ENCODE assay signal across 1 cellular context in genomic region chr12:120584343-120585149, GRCh38.
TF ChIP-seq lines count a peak whose summit lies in the region.

No MANE protein-coding gene starts in this region.

TF ChIP-seq in SK-N-SH, 30 proteins besides CTCF, POLR2A, EP300 and RAD21 (continued from another document):
- TF ChIP-seq ZBTB33 (IDR thresholded peaks at IDR 0.05; ENCODE audit: borderline replicate concordance, low read depth) (no peak), GABPA (IDR thresholded peaks at IDR 0.05; ENCODE audit: low read depth) (no peak), USF2 (IDR thresholded peaks at IDR 0.05; ENCODE audit: borderline replicate concordance, low read depth, low read length) (no peak), CHD2 (IDR thresholded peaks at IDR 0.05; ENCODE audit: low read length, partially characterized antibody) (no peak), REST (IDR thresholded peaks at IDR 0.05; ENCODE audit: low read depth, low read length) (no peak), MEF2A (IDR thresholded peaks at IDR 0.05; ENCODE audit: borderline replicate concordance, low read depth) (no peak), ELF1 (IDR thresholded peaks at IDR 0.05) (no peak), RCOR1 (IDR thresholded peaks at IDR 0.05; ENCODE audit: low read length) (no peak), MXI1 (IDR thresholded peaks at IDR 0.05; ENCODE audit: low read depth, low read length) (no peak), SMC3 (IDR thresholded peaks at IDR 0.05; ENCODE audit: low read depth, low read length) (no peak)
